7 cellular contexts compared by ENCODE assay signal in the genomic region with DNA sequence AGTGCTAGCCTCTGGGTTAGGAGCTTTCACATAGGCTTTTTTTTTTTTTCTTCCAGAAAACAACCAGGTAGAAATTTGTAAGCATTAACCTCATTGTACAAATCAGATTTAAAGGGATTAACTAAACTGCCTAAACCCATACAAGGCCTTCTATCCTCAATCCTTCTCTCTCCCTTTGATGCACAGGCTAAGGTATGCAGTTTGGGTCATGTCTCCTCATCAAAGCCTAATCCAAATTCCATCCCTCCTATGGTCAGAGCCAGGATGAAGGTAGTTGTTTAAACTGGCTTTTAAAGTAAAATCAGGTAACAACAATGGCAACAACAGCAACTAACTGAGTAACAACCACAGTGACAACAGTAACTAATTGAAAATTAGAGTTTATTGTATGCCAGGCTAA.
"Had no signal": no experiment of that assay in that cellular context is flagged by ENCODE, and none has a peak within 500 bp of the region (broad histone marks: within the 10 kb centered on the region; RNA-seq: fewer than 3 reads in every experiment).

No MANE protein-coding gene starts in this region.

- H3K27me3 Mint-ChIP-seq: IgD-negative memory B cell had no signal

- FAIRE-seq: HepG2 had no signal

- H3K36me3 Mint-ChIP-seq: IgD-negative memory B cell had no signal

- H3K4me1 Mint-ChIP-seq: IgD-negative memory B cell had no signal

- H3K27ac ChIP-seq: HL-60 had no signal

- DNase-seq: GOT3, H7, HCEC 1CT, KBM-7 had no signal

- H3K27ac Mint-ChIP-seq: IgD-negative memory B cell had no signal

- ATAC-seq: HepG2 had no signal

- H3K4me3 Mint-ChIP-seq: IgD-negative memory B cell had no signal
